Comparison of ENCODE assay signal across 1 cellular context in the genomic region with DNA sequence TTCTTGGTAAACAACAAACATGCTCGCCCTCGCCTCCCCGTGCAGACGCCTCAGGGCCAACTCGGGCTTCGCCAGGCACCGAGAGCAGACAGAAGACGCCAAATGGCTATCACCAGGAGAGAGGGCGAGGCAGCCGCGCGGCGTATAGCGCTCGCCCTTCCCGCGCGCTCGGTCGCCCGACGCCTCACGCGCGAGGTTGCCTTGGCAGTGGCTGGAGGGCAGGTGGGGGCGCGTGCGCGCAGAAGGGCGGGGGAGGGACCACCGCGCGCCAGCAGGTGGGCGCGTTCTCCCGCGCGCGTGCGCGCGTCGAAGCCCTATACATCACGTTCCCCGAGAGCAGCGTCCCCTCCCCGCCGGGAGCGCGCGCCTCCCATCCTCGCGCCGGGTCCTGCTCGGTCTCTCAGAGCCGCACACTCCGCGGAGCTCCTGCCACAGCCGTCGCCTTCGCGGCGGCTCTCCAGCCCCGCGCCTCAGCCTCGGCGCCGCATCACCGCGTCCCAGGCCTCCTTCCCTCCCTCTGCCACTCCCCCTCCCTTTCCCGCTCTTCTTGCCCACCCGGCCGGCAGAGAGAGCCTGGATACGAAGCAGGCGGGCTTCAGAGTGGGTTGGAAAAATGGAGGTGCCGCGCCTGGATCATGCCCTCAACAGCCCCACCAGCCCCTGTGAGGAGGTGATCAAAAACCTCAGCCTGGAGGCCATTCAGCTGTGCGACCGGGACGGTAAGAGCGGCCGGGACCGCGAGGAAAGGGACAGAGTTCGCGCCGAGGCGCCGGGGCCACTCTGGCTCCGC.
TF ChIP-seq lines count a peak whose summit lies in the region.

A gene (plus strand): TSS at position 403 of the 790 bp plus-strand sequence. CDS start 211 bp downstream, at position 614.

TF ChIP-seq in HepG2, 621 proteins besides CTCF, POLR2A, EP300 and RAD21 (continued from another document and continues in another):
- TF ChIP-seq HOXA7 (CRISPR knock-in tag; IDR thresholded peaks at IDR 0.05) (no peak), HNF4A (CRISPR knock-in tag; IDR thresholded peaks at IDR 0.05) (peak; percentile 20; the same call in 1 of the 2 replicates), TCF12 (IDR thresholded peaks at IDR 0.05) (no peak), TCF12 (CRISPR knock-in tag; IDR thresholded peaks at IDR 0.05) (no peak), ZNF34 (CRISPR knock-in tag; IDR thresholded peaks at IDR 0.05; ENCODE audit: borderline replicate concordance) (no peak), CCAR2 (optimal IDR thresholded peaks at IDR 0.05; ENCODE audit: low read depth, low read length) (peak; percentile 51), RXRB (CRISPR knock-in tag; IDR thresholded peaks at IDR 0.05; ENCODE audit: borderline replicate concordance) (peak; percentile 73), ZNF138 (CRISPR knock-in tag; IDR thresholded peaks at IDR 0.05; ENCODE audit: low read depth) (no peak; the same call in 1 of the 2 replicates), REL (CRISPR knock-in tag; conservative IDR thresholded peaks at IDR 0.05) (peak; percentile 12; the same call in 1 of the 2 replicates), ZNF335 (CRISPR knock-in tag; IDR thresholded peaks at IDR 0.05) (no peak), SMAD9 (CRISPR knock-in tag; IDR thresholded peaks at IDR 0.05) (0 out of 2 replicates have a peak, but pooled peaks have one; percentile 24), ZNF879 (CRISPR knock-in tag; IDR thresholded peaks at IDR 0.05) (peak; percentile 35; the same call in 1 of the 2 replicates), PHF8 (CRISPR knock-in tag; IDR thresholded peaks at IDR 0.05) (peak; percentile 60; the same call in 1 of the 2 replicates), ZFP82 (CRISPR knock-in tag; IDR thresholded peaks at IDR 0.05; ENCODE audit: borderline replicate concordance) (peak; percentile 61; the same call in 1 of the 2 replicates), POGZ (CRISPR knock-in tag; IDR thresholded peaks at IDR 0.05) (peak; percentile 49), PHB2 (IDR thresholded peaks at IDR 0.05; ENCODE audit: partially characterized antibody) (no peak), ZC3H4 (CRISPR knock-in tag; IDR thresholded peaks at IDR 0.05; ENCODE audit: borderline replicate concordance) (0 out of 2 replicates have a peak, but pooled peaks have one; percentile 70), TGIF2 (CRISPR knock-in tag; IDR thresholded peaks at IDR 0.05) (peak; percentile 72; the same call in 1 of the 2 replicates), KMT2A (CRISPR knock-in tag; IDR thresholded peaks at IDR 0.05) (peak; percentile 53; the same call in 1 of the 2 replicates), MEF2D (CRISPR knock-in tag; IDR thresholded peaks at IDR 0.05) (0 out of 2 replicates have a peak, but pooled peaks have one; percentile 18), PTBP1 (IDR thresholded peaks at IDR 0.05; ENCODE audit: low read depth, low read length, poor library complexity, severe bottlenecking) (no peak), MLLT10 (CRISPR knock-in tag; IDR thresholded peaks at IDR 0.05) (no peak), TEAD3 (CRISPR knock-in tag; optimal IDR thresholded peaks at IDR 0.05; ENCODE audit: borderline replicate concordance) (no peak), CHD4 (IDR thresholded peaks at IDR 0.05; ENCODE audit: borderline replicate concordance, low read length) (no peak), HNRNPL (IDR thresholded peaks at IDR 0.05; ENCODE audit: low read depth, low read length) (no peak; the same call in 1 of the 2 replicates), MATR3 (CRISPR knock-in tag; IDR thresholded peaks at IDR 0.05) (no peak), FOXA1 (IDR thresholded peaks at IDR 0.05) (no peak), FOXA1 (CRISPR knock-in tag; IDR thresholded peaks at IDR 0.05) (peak; percentile 32), ZNF510 (CRISPR knock-in tag; IDR thresholded peaks at IDR 0.05; ENCODE audit: low read depth) (0 out of 2 replicates have a peak, but pooled peaks have one; percentile 6), RBAK (CRISPR knock-in tag; IDR thresholded peaks at IDR 0.05) (no peak)
- TF ChIP-seq, protein P1, sequence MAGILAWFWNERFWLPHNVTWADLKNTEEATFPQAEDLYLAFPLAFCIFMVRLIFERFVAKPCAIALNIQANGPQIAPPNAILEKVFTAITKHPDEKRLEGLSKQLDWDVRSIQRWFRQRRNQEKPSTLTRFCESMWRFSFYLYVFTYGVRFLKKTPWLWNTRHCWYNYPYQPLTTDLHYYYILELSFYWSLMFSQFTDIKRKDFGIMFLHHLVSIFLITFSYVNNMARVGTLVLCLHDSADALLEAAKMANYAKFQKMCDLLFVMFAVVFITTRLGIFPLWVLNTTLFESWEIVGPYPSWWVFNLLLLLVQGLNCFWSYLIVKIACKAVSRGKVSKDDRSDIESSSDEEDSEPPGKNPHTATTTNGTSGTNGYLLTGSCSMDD (CRISPR knock-in tag; IDR thresholded peaks at IDR 0.05): 0 out of 2 replicates have a peak, but pooled peaks have one; percentile 72
- TF ChIP-seq, protein P2, sequence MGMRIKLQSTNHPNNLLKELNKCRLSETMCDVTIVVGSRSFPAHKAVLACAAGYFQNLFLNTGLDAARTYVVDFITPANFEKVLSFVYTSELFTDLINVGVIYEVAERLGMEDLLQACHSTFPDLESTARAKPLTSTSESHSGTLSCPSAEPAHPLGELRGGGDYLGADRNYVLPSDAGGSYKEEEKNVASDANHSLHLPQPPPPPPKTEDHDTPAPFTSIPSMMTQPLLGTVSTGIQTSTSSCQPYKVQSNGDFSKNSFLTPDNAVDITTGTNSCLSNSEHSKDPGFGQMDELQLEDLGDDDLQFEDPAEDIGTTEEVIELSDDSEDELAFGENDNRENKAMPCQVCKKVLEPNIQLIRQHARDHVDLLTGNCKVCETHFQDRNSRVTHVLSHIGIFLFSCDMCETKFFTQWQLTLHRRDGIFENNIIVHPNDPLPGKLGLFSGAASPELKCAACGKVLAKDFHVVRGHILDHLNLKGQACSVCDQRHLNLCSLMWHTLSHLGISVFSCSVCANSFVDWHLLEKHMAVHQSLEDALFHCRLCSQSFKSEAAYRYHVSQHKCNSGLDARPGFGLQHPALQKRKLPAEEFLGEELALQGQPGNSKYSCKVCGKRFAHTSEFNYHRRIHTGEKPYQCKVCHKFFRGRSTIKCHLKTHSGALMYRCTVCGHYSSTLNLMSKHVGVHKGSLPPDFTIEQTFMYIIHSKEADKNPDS (CRISPR knock-in tag; IDR thresholded peaks at IDR 0.05): 0 out of 2 replicates have a peak, but pooled peaks have one; percentile 40
- TF ChIP-seq, protein P3, sequence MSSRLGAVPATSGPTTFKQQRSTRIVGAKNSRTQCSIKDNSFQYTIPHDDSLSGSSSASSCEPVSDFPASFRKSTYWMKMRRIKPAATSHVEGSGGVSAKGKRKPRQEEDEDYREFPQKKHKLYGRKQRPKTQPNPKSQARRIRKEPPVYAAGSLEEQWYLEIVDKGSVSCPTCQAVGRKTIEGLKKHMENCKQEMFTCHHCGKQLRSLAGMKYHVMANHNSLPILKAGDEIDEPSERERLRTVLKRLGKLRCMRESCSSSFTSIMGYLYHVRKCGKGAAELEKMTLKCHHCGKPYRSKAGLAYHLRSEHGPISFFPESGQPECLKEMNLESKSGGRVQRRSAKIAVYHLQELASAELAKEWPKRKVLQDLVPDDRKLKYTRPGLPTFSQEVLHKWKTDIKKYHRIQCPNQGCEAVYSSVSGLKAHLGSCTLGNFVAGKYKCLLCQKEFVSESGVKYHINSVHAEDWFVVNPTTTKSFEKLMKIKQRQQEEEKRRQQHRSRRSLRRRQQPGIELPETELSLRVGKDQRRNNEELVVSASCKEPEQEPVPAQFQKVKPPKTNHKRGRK (CRISPR knock-in tag; IDR thresholded peaks at IDR 0.05): no peak
- TF ChIP-seq, protein P4, sequence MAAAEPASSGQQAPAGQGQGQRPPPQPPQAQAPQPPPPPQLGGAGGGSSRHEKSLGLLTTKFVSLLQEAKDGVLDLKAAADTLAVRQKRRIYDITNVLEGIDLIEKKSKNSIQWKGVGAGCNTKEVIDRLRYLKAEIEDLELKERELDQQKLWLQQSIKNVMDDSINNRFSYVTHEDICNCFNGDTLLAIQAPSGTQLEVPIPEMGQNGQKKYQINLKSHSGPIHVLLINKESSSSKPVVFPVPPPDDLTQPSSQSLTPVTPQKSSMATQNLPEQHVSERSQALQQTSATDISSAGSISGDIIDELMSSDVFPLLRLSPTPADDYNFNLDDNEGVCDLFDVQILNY (CRISPR knock-in tag; conservative IDR thresholded peaks at IDR 0.05): peak; percentile 89
- TF ChIP-seq, protein P5, sequence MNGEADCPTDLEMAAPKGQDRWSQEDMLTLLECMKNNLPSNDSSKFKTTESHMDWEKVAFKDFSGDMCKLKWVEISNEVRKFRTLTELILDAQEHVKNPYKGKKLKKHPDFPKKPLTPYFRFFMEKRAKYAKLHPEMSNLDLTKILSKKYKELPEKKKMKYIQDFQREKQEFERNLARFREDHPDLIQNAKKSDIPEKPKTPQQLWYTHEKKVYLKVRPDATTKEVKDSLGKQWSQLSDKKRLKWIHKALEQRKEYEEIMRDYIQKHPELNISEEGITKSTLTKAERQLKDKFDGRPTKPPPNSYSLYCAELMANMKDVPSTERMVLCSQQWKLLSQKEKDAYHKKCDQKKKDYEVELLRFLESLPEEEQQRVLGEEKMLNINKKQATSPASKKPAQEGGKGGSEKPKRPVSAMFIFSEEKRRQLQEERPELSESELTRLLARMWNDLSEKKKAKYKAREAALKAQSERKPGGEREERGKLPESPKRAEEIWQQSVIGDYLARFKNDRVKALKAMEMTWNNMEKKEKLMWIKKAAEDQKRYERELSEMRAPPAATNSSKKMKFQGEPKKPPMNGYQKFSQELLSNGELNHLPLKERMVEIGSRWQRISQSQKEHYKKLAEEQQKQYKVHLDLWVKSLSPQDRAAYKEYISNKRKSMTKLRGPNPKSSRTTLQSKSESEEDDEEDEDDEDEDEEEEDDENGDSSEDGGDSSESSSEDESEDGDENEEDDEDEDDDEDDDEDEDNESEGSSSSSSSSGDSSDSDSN (CRISPR knock-in tag; IDR thresholded peaks at IDR 0.05): peak; percentile 84
- TF ChIP-seq, protein P6, sequence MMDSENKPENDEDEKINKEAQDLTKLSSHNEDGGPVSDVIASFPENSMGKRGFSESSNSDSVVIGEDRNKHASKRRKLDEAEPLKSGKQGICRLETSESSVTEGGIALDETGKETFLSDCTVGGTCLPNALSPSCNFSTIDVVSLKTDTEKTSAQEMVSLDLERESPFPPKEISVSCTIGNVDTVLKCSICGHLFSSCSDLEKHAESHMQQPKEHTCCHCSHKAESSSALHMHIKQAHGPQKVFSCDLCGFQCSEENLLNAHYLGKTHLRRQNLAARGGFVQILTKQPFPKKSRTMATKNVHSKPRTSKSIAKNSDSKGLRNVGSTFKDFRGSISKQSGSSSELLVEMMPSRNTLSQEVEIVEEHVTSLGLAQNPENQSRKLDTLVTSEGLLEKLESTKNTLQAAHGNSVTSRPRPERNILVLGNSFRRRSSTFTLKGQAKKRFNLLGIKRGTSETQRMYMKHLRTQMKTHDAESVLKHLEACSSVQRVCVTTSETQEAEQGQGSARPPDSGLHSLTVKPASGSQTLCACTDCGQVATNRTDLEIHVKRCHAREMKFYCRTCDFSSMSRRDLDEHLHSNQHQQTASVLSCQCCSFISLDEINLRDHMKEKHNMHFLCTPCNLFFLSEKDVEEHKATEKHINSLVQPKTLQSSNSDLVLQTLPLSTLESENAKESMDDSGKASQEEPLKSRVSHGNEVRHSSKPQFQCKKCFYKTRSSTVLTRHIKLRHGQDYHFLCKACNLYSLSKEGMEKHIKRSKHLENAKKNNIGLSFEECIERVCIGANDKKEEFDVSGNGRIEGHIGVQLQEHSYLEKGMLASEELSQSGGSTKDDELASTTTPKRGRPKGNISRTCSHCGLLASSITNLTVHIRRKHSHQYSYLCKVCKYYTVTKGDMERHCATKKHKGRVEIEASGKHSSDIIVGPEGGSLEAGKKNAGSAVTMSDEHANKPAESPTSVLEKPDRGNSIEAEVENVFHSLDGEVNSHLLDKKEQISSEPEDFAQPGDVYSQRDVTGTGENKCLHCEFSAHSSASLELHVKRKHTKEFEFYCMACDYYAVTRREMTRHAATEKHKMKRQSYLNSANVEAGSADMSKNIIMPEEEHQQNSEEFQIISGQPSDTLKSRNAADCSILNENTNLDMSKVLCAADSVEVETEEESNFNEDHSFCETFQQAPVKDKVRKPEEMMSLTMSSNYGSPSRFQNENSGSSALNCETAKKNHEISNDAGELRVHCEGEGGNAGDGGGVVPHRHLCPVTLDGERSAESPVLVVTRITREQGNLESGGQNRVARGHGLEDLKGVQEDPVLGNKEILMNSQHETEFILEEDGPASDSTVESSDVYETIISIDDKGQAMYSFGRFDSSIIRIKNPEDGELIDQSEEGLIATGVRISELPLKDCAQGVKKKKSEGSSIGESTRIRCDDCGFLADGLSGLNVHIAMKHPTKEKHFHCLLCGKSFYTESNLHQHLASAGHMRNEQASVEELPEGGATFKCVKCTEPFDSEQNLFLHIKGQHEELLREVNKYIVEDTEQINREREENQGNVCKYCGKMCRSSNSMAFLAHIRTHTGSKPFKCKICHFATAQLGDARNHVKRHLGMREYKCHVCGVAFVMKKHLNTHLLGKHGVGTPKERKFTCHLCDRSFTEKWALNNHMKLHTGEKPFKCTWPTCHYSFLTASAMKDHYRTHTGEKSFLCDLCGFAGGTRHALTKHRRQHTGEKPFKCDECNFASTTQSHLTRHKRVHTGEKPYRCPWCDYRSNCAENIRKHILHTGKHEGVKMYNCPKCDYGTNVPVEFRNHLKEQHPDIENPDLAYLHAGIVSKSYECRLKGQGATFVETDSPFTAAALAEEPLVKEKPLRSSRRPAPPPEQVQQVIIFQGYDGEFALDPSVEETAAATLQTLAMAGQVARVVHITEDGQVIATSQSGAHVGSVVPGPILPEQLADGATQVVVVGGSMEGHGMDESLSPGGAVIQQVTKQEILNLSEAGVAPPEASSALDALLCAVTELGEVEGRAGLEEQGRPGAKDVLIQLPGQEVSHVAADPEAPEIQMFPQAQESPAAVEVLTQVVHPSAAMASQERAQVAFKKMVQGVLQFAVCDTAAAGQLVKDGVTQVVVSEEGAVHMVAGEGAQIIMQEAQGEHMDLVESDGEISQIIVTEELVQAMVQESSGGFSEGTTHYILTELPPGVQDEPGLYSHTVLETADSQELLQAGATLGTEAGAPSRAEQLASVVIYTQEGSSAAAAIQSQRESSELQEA (CRISPR knock-in tag; IDR thresholded peaks at IDR 0.05; ENCODE audit: not compliant biosample characterization): peak; percentile 44
